1 cellular context compared by ENCODE assay signal in the genomic region with DNA sequence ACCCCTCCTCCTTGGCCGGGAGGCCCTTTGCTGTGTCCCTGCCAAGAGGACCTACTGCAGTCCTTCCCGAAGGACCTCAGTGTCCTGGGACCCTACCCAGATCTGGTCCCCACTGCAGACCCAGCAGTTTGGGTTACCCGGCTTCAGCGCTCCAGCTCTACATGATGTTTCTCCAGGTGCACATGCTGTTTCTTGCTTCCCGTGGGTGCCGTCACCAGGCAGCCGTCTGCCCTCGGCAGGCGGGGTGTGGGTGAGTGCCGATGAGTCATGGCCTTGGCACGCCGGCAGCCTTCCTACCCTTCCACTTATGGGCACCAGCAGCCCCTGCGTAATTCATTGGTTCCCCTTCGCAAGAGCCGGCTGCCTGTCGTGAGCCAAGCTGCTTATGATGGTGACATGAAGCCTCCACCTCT.
TF ChIP-seq lines count a peak whose summit lies in the region.

No MANE protein-coding gene starts in this region.

TF ChIP-seq in SK-N-SH treated with all-trans-retinoic acid at 6 μM for 48 hours, 23 proteins besides CTCF, POLR2A, EP300 and RAD21 (continued from another document):
- TF ChIP-seq, protein P1, sequence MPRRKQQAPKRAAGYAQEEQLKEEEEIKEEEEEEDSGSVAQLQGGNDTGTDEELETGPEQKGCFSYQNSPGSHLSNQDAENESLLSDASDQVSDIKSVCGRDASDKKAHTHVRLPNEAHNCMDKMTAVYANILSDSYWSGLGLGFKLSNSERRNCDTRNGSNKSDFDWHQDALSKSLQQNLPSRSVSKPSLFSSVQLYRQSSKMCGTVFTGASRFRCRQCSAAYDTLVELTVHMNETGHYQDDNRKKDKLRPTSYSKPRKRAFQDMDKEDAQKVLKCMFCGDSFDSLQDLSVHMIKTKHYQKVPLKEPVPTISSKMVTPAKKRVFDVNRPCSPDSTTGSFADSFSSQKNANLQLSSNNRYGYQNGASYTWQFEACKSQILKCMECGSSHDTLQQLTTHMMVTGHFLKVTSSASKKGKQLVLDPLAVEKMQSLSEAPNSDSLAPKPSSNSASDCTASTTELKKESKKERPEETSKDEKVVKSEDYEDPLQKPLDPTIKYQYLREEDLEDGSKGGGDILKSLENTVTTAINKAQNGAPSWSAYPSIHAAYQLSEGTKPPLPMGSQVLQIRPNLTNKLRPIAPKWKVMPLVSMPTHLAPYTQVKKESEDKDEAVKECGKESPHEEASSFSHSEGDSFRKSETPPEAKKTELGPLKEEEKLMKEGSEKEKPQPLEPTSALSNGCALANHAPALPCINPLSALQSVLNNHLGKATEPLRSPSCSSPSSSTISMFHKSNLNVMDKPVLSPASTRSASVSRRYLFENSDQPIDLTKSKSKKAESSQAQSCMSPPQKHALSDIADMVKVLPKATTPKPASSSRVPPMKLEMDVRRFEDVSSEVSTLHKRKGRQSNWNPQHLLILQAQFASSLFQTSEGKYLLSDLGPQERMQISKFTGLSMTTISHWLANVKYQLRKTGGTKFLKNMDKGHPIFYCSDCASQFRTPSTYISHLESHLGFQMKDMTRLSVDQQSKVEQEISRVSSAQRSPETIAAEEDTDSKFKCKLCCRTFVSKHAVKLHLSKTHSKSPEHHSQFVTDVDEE (CRISPR knock-in tag; IDR thresholded peaks at IDR 0.05) = no peak
- TF ChIP-seq ZNF8 (CRISPR knock-in tag; IDR thresholded peaks at IDR 0.05) = no peak
- TF ChIP-seq GLIS3 (CRISPR knock-in tag; IDR thresholded peaks at IDR 0.05) = no peak
- TF ChIP-seq, protein P2, sequence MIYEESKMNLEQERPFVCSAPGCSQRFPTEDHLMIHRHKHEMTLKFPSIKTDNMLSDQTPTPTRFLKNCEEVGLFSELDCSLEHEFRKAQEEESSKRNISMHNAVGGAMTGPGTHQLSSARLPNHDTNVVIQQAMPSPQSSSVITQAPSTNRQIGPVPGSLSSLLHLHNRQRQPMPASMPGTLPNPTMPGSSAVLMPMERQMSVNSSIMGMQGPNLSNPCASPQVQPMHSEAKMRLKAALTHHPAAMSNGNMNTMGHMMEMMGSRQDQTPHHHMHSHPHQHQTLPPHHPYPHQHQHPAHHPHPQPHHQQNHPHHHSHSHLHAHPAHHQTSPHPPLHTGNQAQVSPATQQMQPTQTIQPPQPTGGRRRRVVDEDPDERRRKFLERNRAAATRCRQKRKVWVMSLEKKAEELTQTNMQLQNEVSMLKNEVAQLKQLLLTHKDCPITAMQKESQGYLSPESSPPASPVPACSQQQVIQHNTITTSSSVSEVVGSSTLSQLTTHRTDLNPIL (CRISPR knock-in tag; IDR thresholded peaks at IDR 0.05; ENCODE audit: low read depth) = no peak
- TF ChIP-seq, protein P3, sequence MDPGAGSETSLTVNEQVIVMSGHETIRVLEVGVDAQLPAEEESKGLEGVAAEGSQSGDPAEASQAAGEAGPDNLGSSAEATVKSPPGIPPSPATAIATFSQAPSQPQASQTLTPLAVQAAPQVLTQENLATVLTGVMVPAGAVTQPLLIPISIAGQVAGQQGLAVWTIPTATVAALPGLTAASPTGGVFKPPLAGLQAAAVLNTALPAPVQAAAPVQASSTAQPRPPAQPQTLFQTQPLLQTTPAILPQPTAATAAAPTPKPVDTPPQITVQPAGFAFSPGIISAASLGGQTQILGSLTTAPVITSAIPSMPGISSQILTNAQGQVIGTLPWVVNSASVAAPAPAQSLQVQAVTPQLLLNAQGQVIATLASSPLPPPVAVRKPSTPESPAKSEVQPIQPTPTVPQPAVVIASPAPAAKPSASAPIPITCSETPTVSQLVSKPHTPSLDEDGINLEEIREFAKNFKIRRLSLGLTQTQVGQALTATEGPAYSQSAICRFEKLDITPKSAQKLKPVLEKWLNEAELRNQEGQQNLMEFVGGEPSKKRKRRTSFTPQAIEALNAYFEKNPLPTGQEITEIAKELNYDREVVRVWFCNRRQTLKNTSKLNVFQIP (CRISPR knock-in tag; IDR thresholded peaks at IDR 0.05; ENCODE audit: borderline replicate concordance, low read depth) = no peak
